In the genomic region with DNA sequence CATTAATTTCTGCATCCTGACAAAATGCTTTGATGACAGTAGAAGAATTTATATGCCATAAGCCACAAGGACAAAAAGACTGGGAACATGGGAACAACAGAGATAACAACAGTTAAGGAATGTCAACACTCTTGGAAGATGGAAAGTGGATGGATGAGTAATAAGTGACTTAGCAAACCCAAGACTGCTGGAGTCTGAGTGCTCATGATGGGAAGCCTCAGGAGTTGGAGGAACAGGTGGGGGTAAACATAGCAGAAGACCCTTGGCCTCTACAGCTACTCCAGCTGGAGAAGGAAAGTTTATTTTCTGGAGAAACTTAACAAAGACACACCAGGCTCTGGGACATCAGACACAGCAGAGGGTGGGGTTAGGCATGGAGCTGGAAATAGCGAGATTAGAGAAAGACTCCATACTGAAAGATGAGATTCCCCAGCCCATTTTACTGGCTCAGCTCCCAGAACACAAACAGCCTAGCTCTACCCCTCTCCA, we compare ENCODE assay signal across 1 cellular context.
TF ChIP-seq lines count a peak whose summit lies in the region.

No MANE protein-coding gene starts in this region.

TF ChIP-seq in K562, 482 proteins besides CTCF, POLR2A, EP300 and RAD21 (continued from another document):
- TF ChIP-seq, protein P1, sequence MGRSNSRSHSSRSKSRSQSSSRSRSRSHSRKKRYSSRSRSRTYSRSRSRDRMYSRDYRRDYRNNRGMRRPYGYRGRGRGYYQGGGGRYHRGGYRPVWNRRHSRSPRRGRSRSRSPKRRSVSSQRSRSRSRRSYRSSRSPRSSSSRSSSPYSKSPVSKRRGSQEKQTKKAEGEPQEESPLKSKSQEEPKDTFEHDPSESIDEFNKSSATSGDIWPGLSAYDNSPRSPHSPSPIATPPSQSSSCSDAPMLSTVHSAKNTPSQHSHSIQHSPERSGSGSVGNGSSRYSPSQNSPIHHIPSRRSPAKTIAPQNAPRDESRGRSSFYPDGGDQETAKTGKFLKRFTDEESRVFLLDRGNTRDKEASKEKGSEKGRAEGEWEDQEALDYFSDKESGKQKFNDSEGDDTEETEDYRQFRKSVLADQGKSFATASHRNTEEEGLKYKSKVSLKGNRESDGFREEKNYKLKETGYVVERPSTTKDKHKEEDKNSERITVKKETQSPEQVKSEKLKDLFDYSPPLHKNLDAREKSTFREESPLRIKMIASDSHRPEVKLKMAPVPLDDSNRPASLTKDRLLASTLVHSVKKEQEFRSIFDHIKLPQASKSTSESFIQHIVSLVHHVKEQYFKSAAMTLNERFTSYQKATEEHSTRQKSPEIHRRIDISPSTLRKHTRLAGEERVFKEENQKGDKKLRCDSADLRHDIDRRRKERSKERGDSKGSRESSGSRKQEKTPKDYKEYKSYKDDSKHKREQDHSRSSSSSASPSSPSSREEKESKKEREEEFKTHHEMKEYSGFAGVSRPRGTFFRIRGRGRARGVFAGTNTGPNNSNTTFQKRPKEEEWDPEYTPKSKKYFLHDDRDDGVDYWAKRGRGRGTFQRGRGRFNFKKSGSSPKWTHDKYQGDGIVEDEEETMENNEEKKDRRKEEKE (IDR thresholded peaks at IDR 0.05; ENCODE audit: borderline replicate concordance in 1 of 2, control insufficient read depth in 1 of 2, low read depth in 2 of 2, low read length in 1 of 2): no peak
- TF ChIP-seq GATAD2B (IDR thresholded peaks at IDR 0.05; ENCODE audit: borderline replicate concordance) (no peak), EGR1 (conservative IDR thresholded peaks at IDR 0.05) (no peak), PPARD (CRISPR knock-in tag; IDR thresholded peaks at IDR 0.05) (no peak), ZNF77 (CRISPR knock-in tag; IDR thresholded peaks at IDR 0.05) (no peak), PHF20 (IDR thresholded peaks at IDR 0.05; ENCODE audit: partially characterized antibody) (no peak), ZNF668 (CRISPR knock-in tag; IDR thresholded peaks at IDR 0.05) (no peak), NR2F6 (CRISPR knock-in tag; IDR thresholded peaks at IDR 0.05) (no peak), NR2C1 (IDR thresholded peaks at IDR 0.05) (no peak), NR2C1 (tag; IDR thresholded peaks at IDR 0.05) (no peak), ZBTB7A (IDR thresholded peaks at IDR 0.05; ENCODE audit: borderline replicate concordance, control insufficient read depth, low read depth, low read length) (no peak), EWSR1 (IDR thresholded peaks at IDR 0.05; ENCODE audit: borderline replicate concordance, low read depth, partially characterized antibody) (no peak), JUND (IDR thresholded peaks at IDR 0.05; ENCODE audit: borderline replicate concordance, low read depth, low read length) (peak; percentile 10; the same call in 1 of the 2 replicates), JUND (tag; IDR thresholded peaks at IDR 0.05; ENCODE audit: borderline replicate concordance, low read depth, low read length) (peak; percentile 39; the same call in 1 of the 3 replicates), ARID1B (IDR thresholded peaks at IDR 0.05) (peak; percentile 25; the same call in 1 of the 2 replicates), HEY1 (CRISPR knock-in tag; IDR thresholded peaks at IDR 0.05; ENCODE audit: borderline replicate concordance) (no peak), ERF (CRISPR knock-in tag; IDR thresholded peaks at IDR 0.05) (no peak), BCOR (IDR thresholded peaks at IDR 0.05) (no peak), BHLHE40 (IDR thresholded peaks at IDR 0.05; ENCODE audit: low read length) (no peak), CREM (IDR thresholded peaks at IDR 0.05; ENCODE audit: low read depth) (no peak), SETDB1 (IDR thresholded peaks at IDR 0.05; ENCODE audit: low read length) (no peak), PYGO2 (tag; IDR thresholded peaks at IDR 0.05) (no peak), ARHGAP35 (IDR thresholded peaks at IDR 0.05; ENCODE audit: partially characterized antibody) (no peak), HDAC6 (IDR thresholded peaks at IDR 0.05; ENCODE audit: low read depth, low read length) (no peak), WHSC1 (IDR thresholded peaks at IDR 0.05; ENCODE audit: low read length) (no peak), SMAD4 (CRISPR knock-in tag; conservative IDR thresholded peaks at IDR 0.05) (no peak), FOSL1 (tag; conservative IDR thresholded peaks at IDR 0.05) (peak; percentile 84), YBX1 (IDR thresholded peaks at IDR 0.05) (no peak)
- TF ChIP-seq, protein P2, sequence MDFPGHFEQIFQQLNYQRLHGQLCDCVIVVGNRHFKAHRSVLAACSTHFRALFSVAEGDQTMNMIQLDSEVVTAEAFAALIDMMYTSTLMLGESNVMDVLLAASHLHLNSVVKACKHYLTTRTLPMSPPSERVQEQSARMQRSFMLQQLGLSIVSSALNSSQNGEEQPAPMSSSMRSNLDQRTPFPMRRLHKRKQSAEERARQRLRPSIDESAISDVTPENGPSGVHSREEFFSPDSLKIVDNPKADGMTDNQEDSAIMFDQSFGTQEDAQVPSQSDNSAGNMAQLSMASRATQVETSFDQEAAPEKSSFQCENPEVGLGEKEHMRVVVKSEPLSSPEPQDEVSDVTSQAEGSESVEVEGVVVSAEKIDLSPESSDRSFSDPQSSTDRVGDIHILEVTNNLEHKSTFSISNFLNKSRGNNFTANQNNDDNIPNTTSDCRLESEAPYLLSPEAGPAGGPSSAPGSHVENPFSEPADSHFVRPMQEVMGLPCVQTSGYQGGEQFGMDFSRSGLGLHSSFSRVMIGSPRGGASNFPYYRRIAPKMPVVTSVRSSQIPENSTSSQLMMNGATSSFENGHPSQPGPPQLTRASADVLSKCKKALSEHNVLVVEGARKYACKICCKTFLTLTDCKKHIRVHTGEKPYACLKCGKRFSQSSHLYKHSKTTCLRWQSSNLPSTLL (IDR thresholded peaks at IDR 0.05): no peak
